Comparison of ENCODE assay signal across 15 cellular contexts in the genomic region with DNA sequence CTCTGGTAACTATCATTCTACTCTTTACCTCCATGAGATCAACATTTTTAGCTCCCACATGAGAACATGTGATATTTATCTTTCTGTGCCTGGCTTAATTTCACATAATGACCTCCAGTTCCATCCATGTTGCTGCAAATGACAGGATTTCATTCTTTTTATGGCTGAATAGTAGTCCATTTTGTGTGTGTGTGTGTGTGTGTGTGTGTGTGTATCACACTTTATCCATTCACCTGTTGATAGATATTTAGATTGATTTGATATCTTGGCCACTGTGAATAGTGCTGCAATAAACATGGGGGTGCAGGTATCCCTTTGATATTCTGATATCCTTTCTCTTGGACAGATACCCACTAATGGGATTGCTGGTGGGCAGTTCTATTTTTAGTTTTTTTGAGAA. TPM values are rescaled to one million over a fixed set of nuclear protein-coding genes. Genes with fewer than 3 reads are reported as not detected.
DNase-seq lines count a peak whose midpoint lies in the region; ATAC-seq and TF ChIP-seq lines count a peak whose summit lies in the region.
"Had no signal": no experiment of that assay in that cellular context is flagged by ENCODE, and none has a peak within 500 bp of the region (broad histone marks: within the 10 kb centered on the region; RNA-seq: fewer than 3 reads in every experiment).

No MANE protein-coding gene starts in this region.

- TF ChIP-seq RAD21 in HCT116 (IDR thresholded peaks at IDR 0.05; ENCODE audit: low read depth), result no peak

- no peak for TF ChIP-seq CTCF in Caco-2 (IDR thresholded peaks at IDR 0.05; ENCODE audit: insufficient read depth in 1 of 2, low read depth in 1 of 2, low read length in 1 of 2, severe bottlenecking in 1 of 2, unreplicated experiment in 1 of 2)
- TF ChIP-seq CTCF in HCT116 (IDR thresholded peaks at IDR 0.05 in 2 of 3, conservative IDR thresholded peaks at IDR 0.05 in 1 of 3; ENCODE audit: borderline replicate concordance in 1 of 3, insufficient read depth in 1 of 3, low read depth in 2 of 3, low read length in 2 of 3), result no peak
- no peak for TF ChIP-seq CTCF in Panc1 (IDR thresholded peaks at IDR 0.05)
- no peak for TF ChIP-seq CTCF in chondrocyte (IDR thresholded peaks at IDR 0.05)
- TF ChIP-seq CTCF in upper lobe of left lung (IDR thresholded peaks at IDR 0.05), result no peak

- no peak overlapping the region for H3K27ac Mint-ChIP-seq in Caco-2 (ENCODE audit: unreplicated experiment)
- peak overlapping the region; percentile 22 for H3K27ac Mint-ChIP-seq in chondrocyte (ENCODE audit: unreplicated experiment)
- H3K27ac Mint-ChIP-seq: B cell; CD8-positive, alpha-beta T cell; GM23338 had no signal

- H3K4me3 ChIP-seq in Caco-2 (ENCODE audit: low read depth, low read length) (no peak overlapping the region), HCT116 (replicated peaks in 1 of 2; ENCODE audit: low read depth in 1 of 2, low read length in 2 of 2) (no peak overlapping the region), Panc1 (ENCODE audit: low read depth in 2 of 2, low read length in 2 of 2) (no peak overlapping the region), upper lobe of left lung (no peak overlapping the region)
- H3K4me3 ChIP-seq: BLaER1 treated with 17β-estradiol and CSF1 and Interleukin-3, amounts not matched to agents 10 nM and 100 nM; GM23338 had no signal

- no peaks in the 10 kb centered on the region for H3K9me2 ChIP-seq in HCT116 (ENCODE audit: insufficient read depth)

- H3K27me3 ChIP-seq in Caco-2 (replicated peaks; ENCODE audit: control insufficient read depth, insufficient read depth, low read length), result no peaks in the 10 kb centered on the region
- H3K27me3 ChIP-seq in HCT116 (ENCODE audit: insufficient read depth, low read length), result no peaks in the 10 kb centered on the region
- H3K27me3 ChIP-seq in Panc1 (ENCODE audit: control insufficient read depth, insufficient read depth, low read length), result no peaks in the 10 kb centered on the region
- no peaks in the 10 kb centered on the region for H3K27me3 ChIP-seq in upper lobe of left lung
- H3K27me3 ChIP-seq: BLaER1 treated with 17β-estradiol and CSF1 and Interleukin-3, amounts not matched to agents 10 nM and 100 nM had no signal

- H3K4me1 ChIP-seq in Caco-2 (peaks cover 10% of the 10 kb centered on the region; the same call in 1 of the 2 replicates), HCT116 (ENCODE audit: control insufficient read depth in 1 of 2, insufficient read depth in 2 of 2, low read length in 2 of 2) (peaks cover 0 to 9% of the 10 kb centered on the region in 2 experiments; a peak in 2 of 4 replicates), Panc1 (ENCODE audit: control insufficient read depth, insufficient read depth, low read length) (no peaks in the 10 kb centered on the region; the same call in 1 of the 2 replicates), upper lobe of left lung (no peaks in the 10 kb centered on the region)
- H3K4me1 ChIP-seq: BLaER1 treated with 17β-estradiol and CSF1 and Interleukin-3, amounts not matched to agents 10 nM and 100 nM had no signal

- ATAC-seq in HCT116 (no peak), Panc1 (no peak), upper lobe of left lung (ENCODE audit: low FRiP score in 2 of 2) (no peak)
- ATAC-seq: CD8-positive, alpha-beta T cell; GM23338; HepG2 had no signal

- H3K4me3 Mint-ChIP-seq in Caco-2 (ENCODE audit: unreplicated experiment) (no peak overlapping the region), chondrocyte (ENCODE audit: unreplicated experiment) (no peak overlapping the region)
- H3K4me3 Mint-ChIP-seq: B cell; CD8-positive, alpha-beta T cell; GM23338; IgD-negative memory B cell had no signal

- DNase-seq in Caco-2, result no peak
- DNase-seq in HCT116 (ENCODE audit: low read depth, low spot score), result no peak
- DNase-seq in Panc1 (ENCODE audit: low read depth, low spot score), result no peak
- no peak for DNase-seq in chondrocyte (ENCODE audit: low spot score)
- DNase-seq in upper lobe of left lung, result no peak
- DNase-seq in NCI-H1694 treated with DMSO at 0.1 percent for 48 hours (lab: John Stamatoyannopoulos, UW), result no peak
- no peak for DNase-seq in GM19240 (ENCODE audit: insufficient read length, low spot score)
- DNase-seq: CD8-positive, alpha-beta T cell; DMS 273 treated with DMSO at 0.1 percent for 48 hours; H7 had no signal

- CTCF ChIA-PET in Caco-2 (lab: Charles Lee), result no interaction called here
- CTCF ChIA-PET in HCT116 (lab: Charles Lee), result no interaction called here
- CTCF ChIA-PET in Panc1 (lab: Charles Lee), result no interaction called here

- no peak overlapping the region for H3K4me2 ChIP-seq in HCT116 (ENCODE audit: low read length)
- H3K4me2 ChIP-seq: BLaER1 treated with 17β-estradiol and CSF1 and Interleukin-3, amounts not matched to agents 10 nM and 100 nM; GM23338 had no signal

- peaks cover 96% of the 10 kb centered on the region for H3K79me2 ChIP-seq in HCT116 (ENCODE audit: insufficient read depth, low read length)

- no peaks in the 10 kb centered on the region for H3K9me3 ChIP-seq in Caco-2
- H3K9me3 ChIP-seq in HCT116 (ENCODE audit: control insufficient read depth in 1 of 2, insufficient read depth in 1 of 2, low read depth in 1 of 2, low read length in 2 of 2), result no peaks in the 10 kb centered on the region
- H3K9me3 ChIP-seq in Panc1 (ENCODE audit: control insufficient read depth, insufficient read depth, low read depth, low read length), result no peaks in the 10 kb centered on the region
- no peaks in the 10 kb centered on the region for H3K9me3 ChIP-seq in upper lobe of left lung
- H3K9me3 ChIP-seq: BLaER1 treated with 17β-estradiol and CSF1 and Interleukin-3, amounts not matched to agents 10 nM and 100 nM had no signal

- H3K36me3 ChIP-seq in Caco-2 (ENCODE audit: control insufficient read depth, insufficient read depth, low read length), result peaks cover 2% of the 10 kb centered on the region
- peaks cover 11 to 33% of the 10 kb centered on the region in 2 experiments; a peak in 3 of 4 replicates for H3K36me3 ChIP-seq in HCT116 (ENCODE audit: control insufficient read depth in 1 of 2, insufficient read depth in 2 of 2, low read length in 2 of 2)
- peaks cover 16% of the 10 kb centered on the region; the same call in 1 of the 2 replicates for H3K36me3 ChIP-seq in Panc1 (ENCODE audit: control insufficient read depth, insufficient read depth, low read length)
- H3K36me3 ChIP-seq in upper lobe of left lung, result peaks cover 0 to 53% (median 3%) of the 10 kb centered on the region in 4 donors

- TSS peak; percentile 9 for BruUV-seq in Caco-2 (replicated peaks; lab: Mats Ljungman, UMichigan)
- BruUV-seq in HCT116 (replicated peaks; lab: Mats Ljungman, UMichigan), result TSS peak; percentile 14
- TSS peak; percentile 37 for BruUV-seq in Panc1 (replicated peaks; lab: Mats Ljungman, UMichigan)

- H3K36me3 Mint-ChIP-seq in Caco-2 (ENCODE audit: insufficient read depth, unreplicated experiment) (peaks cover 76% of the 10 kb centered on the region), chondrocyte (ENCODE audit: low read depth) (peaks cover 23% of the 10 kb centered on the region)

- H3K27me3 Mint-ChIP-seq in Caco-2 (ENCODE audit: insufficient read depth, unreplicated experiment) (no peaks in the 10 kb centered on the region), chondrocyte (ENCODE audit: low read depth) (no peaks in the 10 kb centered on the region)
- H3K27me3 Mint-ChIP-seq: B cell, IgD-negative memory B cell had no signal

- no peak overlapping the region for H2AFZ ChIP-seq in HCT116 (ENCODE audit: low read depth, low read length, poor library complexity, severe bottlenecking)
- H2AFZ ChIP-seq: GM23338 had no signal

- H3K4me1 Mint-ChIP-seq in Caco-2 (ENCODE audit: low read depth, unreplicated experiment) (peaks cover 12% of the 10 kb centered on the region), chondrocyte (ENCODE audit: low read depth) (peaks cover 26% of the 10 kb centered on the region)
- H3K4me1 Mint-ChIP-seq: GM23338 had no signal

- in situ Hi-C loops in Panc1 (cut with HindIII; ENCODE audit: low pct_unique_long_range_greater_than_20kb, low sequenced_read_pairs), result no loop called here

- H3K9ac ChIP-seq in HCT116 (ENCODE audit: low read length), result no peak overlapping the region
- H3K9ac ChIP-seq: BLaER1 treated with 17β-estradiol and CSF1 and Interleukin-3, amounts not matched to agents 10 nM and 100 nM had no signal

- RAD21 ChIA-PET in HCT116 (lab: Charles Lee; ENCODE audit: low non-redundant PET in 1 of 2, low total read pairs in 2 of 2, uncharacterized antibody in 2 of 2, unreplicated experiment in 2 of 2), result no interaction called here

- intact Hi-C loops in Caco-2 (cut with micrococcal nuclease; ENCODE audit: unreplicated experiment), result no loop called here
- intact Hi-C loops in HCT116 (cut with micrococcal nuclease), result no loop called here
- intact Hi-C loops in Panc1 (cut with micrococcal nuclease; ENCODE audit: unreplicated experiment), result no loop called here

- POLR2A ChIA-PET in Caco-2 (lab: Charles Lee), result interaction anchor here (0.6 kb wide), 1 partner anchor 93 kb away, joined by 4 read pairs; no protein-coding TSS in a partner anchor
- POLR2A ChIA-PET in HCT116 (lab: Charles Lee), result no interaction called here
- POLR2A ChIA-PET in Panc1 (lab: Charles Lee), result no interaction called here

- H3K9me3 Mint-ChIP-seq in Caco-2 (ENCODE audit: unreplicated experiment) (no peaks in the 10 kb centered on the region), chondrocyte (ENCODE audit: low read depth) (no peaks in the 10 kb centered on the region)
- H3K9me3 Mint-ChIP-seq: CD8-positive, alpha-beta T cell; GM23338; IgD-negative memory B cell had no signal

- no peak for TF ChIP-seq EP300 in upper lobe of left lung (IDR thresholded peaks at IDR 0.05)

- H3K27ac ChIP-seq in HCT116 (ENCODE audit: low read depth, low read length) (no peak overlapping the region), Panc1 (ENCODE audit: low read length) (no peak overlapping the region), upper lobe of left lung (no peak overlapping the region)
- H3K27ac ChIP-seq: BLaER1 treated with 17β-estradiol and CSF1 and Interleukin-3, amounts not matched to agents 10 nM and 100 nM had no signal

- H4K20me1 ChIP-seq in HCT116 (ENCODE audit: insufficient read depth), result peaks cover 9% of the 10 kb centered on the region; the same call in 1 of the 2 replicates

- no peak for TF ChIP-seq POLR2A in HCT116 (IDR thresholded peaks at IDR 0.05; ENCODE audit: borderline replicate concordance, extremely low read depth, insufficient read depth, insufficient read length)
- TF ChIP-seq POLR2A in upper lobe of left lung (IDR thresholded peaks at IDR 0.05), result no peak

TF ChIP-seq in HCT116, 20 proteins besides CTCF, POLR2A, EP300 and RAD21 (continues in another document):
- no peak for TF ChIP-seq FOSL1 (IDR thresholded peaks at IDR 0.05; ENCODE audit: low read depth)
- TF ChIP-seq TCF7L2 (IDR thresholded peaks at IDR 0.05; ENCODE audit: borderline replicate concordance, extremely low read depth, insufficient read depth, insufficient read length), result no peak
- no peak for TF ChIP-seq EZH2 (IDR thresholded peaks at IDR 0.05)
- no peak for TF ChIP-seq YY1 (IDR thresholded peaks at IDR 0.05; ENCODE audit: extremely low read depth, insufficient replicate concordance, low read depth, low read length)
- TF ChIP-seq CBX3 (IDR thresholded peaks at IDR 0.05; ENCODE audit: low read depth), result no peak

RNA-seq across cellular contexts. Expression of gene DLG1, which starts 18.3 kb away (rescaled TPM):
- total RNA-seq in Caco-2 (2022) (167 and 170 TPM in 2 replicates), HCT116 (2021; ENCODE audit: unreplicated experiment) (89.8 TPM), Panc1 (2021; ENCODE audit: unreplicated experiment) (90.2 TPM), chondrocyte (117 to 166 TPM (median 157 TPM) in 3 replicates), upper lobe of left lung (100 to 1,000 TPM in 1 of 6 donors, 10 to 100 TPM in 5; 49.3 to 102 (median 63.2) TPM)
- 23.3 and 30.4 TPM in 2 replicates for polyA plus RNA-seq in HCT116 (2012)
- 41.1 TPM for polyA plus RNA-seq in Panc1 (2012; ENCODE audit: insufficient read length)
